Comparison of ENCODE assay signal across 17 cellular contexts in genomic region chr13:33879044-33879596, GRCh38.
DNase-seq lines count a peak whose midpoint lies in the region; ATAC-seq, FAIRE-seq and TF ChIP-seq lines count a peak whose summit lies in the region.
"Had no signal": no experiment of that assay in that cellular context is flagged by ENCODE, and none has a peak within 500 bp of the region (broad histone marks: within the 10 kb centered on the region; RNA-seq: fewer than 3 reads in every experiment).

No MANE protein-coding gene starts in this region.

- no peaks in the 10 kb centered on the region for H3K9me1 ChIP-seq in endothelial cell of umbilical vein (replicated peaks; ENCODE audit: control insufficient read depth, extremely low read depth, insufficient read depth, low read length)

- no peak overlapping the region for H3K27ac ChIP-seq in BLaER1 treated with 17β-estradiol and CSF1 and Interleukin-3, amounts not matched to agents 10 nM and 100 nM
- H3K27ac ChIP-seq in SK-N-SH (ENCODE audit: low read depth in 2 of 2, low read length in 1 of 2) = peak overlapping the region; percentile 35 to 92
- peak overlapping the region; percentile 41 for H3K27ac ChIP-seq in endothelial cell of umbilical vein (ENCODE audit: insufficient read depth, low read depth, low read length)

- H3K9ac ChIP-seq in BLaER1 treated with 17β-estradiol and CSF1 and Interleukin-3, amounts not matched to agents 10 nM and 100 nM = no peak overlapping the region; a peak in 1 of 22 replicates
- no peak overlapping the region for H3K9ac ChIP-seq in SK-N-SH
- peak overlapping the region; percentile 33 for H3K9ac ChIP-seq in endothelial cell of umbilical vein (replicated peaks; ENCODE audit: extremely low read depth, insufficient read depth, low read length)

- no TSS peak for BruUV-seq in endothelial cell of umbilical vein (replicated peaks; lab: Mats Ljungman, UMichigan)

- H3K4me3 ChIP-seq in BLaER1 treated with 17β-estradiol and CSF1 and Interleukin-3, amounts not matched to agents 10 nM and 100 nM = no peak overlapping the region
- H3K4me3 ChIP-seq in SK-N-SH (ENCODE audit: low read depth in 2 of 2, low read length in 1 of 2) (no peak overlapping the region), endothelial cell of umbilical vein (replicated peaks in 1 of 3; ENCODE audit: insufficient read depth in 1 of 3, low read depth in 1 of 3, low read length in 3 of 3) (peak overlapping the region in 1 of 3 experiments; percentile 27)
- H3K4me3 ChIP-seq: HAP-1 had no signal

- H3K36me3 ChIP-seq in BLaER1 treated with 17β-estradiol and CSF1 and Interleukin-3, amounts not matched to agents 10 nM and 100 nM = peaks cover 0 to 6% (median 0%) of the 10 kb centered on the region in 11 experiments; a peak in 3 of 22 replicates
- no peaks in the 10 kb centered on the region for H3K36me3 ChIP-seq in SK-N-SH (replicated peaks in 1 of 2; ENCODE audit: control insufficient read depth in 1 of 2, insufficient read depth in 2 of 2, low read length in 1 of 2)
- no peaks in the 10 kb centered on the region for H3K36me3 ChIP-seq in endothelial cell of umbilical vein (ENCODE audit: control insufficient read depth in 2 of 2, extremely low read depth in 1 of 2, insufficient read depth in 2 of 2, low read length in 2 of 2)
- H3K36me3 ChIP-seq: BE2C, HAP-1 had no signal

- H4K20me1 ChIP-seq in BLaER1 treated with 17β-estradiol and CSF1 and Interleukin-3, amounts not matched to agents 10 nM and 100 nM = no peaks in the 10 kb centered on the region
- no peaks in the 10 kb centered on the region for H4K20me1 ChIP-seq in SK-N-SH (ENCODE audit: insufficient read depth)
- H4K20me1 ChIP-seq in endothelial cell of umbilical vein (replicated peaks; ENCODE audit: control insufficient read depth, extremely low read depth, insufficient read depth, low read length) = no peaks in the 10 kb centered on the region

- H3K4me2 ChIP-seq in BLaER1 treated with 17β-estradiol and CSF1 and Interleukin-3, amounts not matched to agents 10 nM and 100 nM = peak overlapping the region in 8 of 11 experiments; percentile 26 to 50 (median 41); a peak in 12 of 22 replicates
- no peak overlapping the region for H3K4me2 ChIP-seq in SK-N-SH
- H3K4me2 ChIP-seq in endothelial cell of umbilical vein (ENCODE audit: insufficient read depth, low read length) = peak overlapping the region; percentile 81

- no peaks in the 10 kb centered on the region for H3K9me3 ChIP-seq in BLaER1 treated with 17β-estradiol and CSF1 and Interleukin-3, amounts not matched to agents 10 nM and 100 nM (replicated peaks in 1 of 11)
- H3K9me3 ChIP-seq in SK-N-SH (no peaks in the 10 kb centered on the region), endothelial cell of umbilical vein (replicated peaks; ENCODE audit: control insufficient read depth, insufficient read depth, low read length) (no peaks in the 10 kb centered on the region)
- H3K9me3 ChIP-seq: BE2C, HAP-1 had no signal

- no peak for TF ChIP-seq POLR2A in endothelial cell of umbilical vein (IDR thresholded peaks at IDR 0.05; ENCODE audit: low read depth, low read length)

- no peaks in the 10 kb centered on the region for H3K9me2 ChIP-seq in SK-N-SH

- no peak for ATAC-seq in HG03095 (IDR thresholded peaks at IDR 0.05; ENCODE audit: unreplicated experiment)

- FAIRE-seq in endothelial cell of umbilical vein (lab: Jason Lieb, UNC) = peak; percentile 92
- FAIRE-seq: G401.6, GM12891, GM19239, HTR-8/SVneo had no signal

- POLR2A ChIA-PET in SK-N-SH (lab: Yijun Ruan, JAX) = interaction anchor here (0.7 kb wide), 1 partner anchor 51 kb away, joined by 3 read pairs; no protein-coding TSS in a partner anchor
- POLR2A ChIA-PET in endothelial cell of umbilical vein (lab: Charles Lee) = no interaction called here

- peak; percentile 12 to 96; a peak in 3 of 4 replicates for TF ChIP-seq EP300 in SK-N-SH (IDR thresholded peaks at IDR 0.05; ENCODE audit: borderline replicate concordance in 1 of 2, low read depth in 1 of 2, low read length in 1 of 2)

- TF ChIP-seq CTCF in SK-N-SH (IDR thresholded peaks at IDR 0.05) (no peak), endothelial cell of umbilical vein (IDR thresholded peaks at IDR 0.05; ENCODE audit: extremely low read depth in 1 of 2, insufficient read depth in 1 of 2, low read depth in 1 of 2, low read length in 2 of 2) (no peak)

- WGBS in SK-N-SH (ENCODE audit: low lambda C conversion rate) = 4% methylated on average over 2 of the region's 2 CpGs

- DNase-seq in SK-N-SH (no peak), endothelial cell of umbilical vein (ENCODE audit: low read depth, low spot score) (peak; percentile 85), HuH-7.5 (ENCODE audit: low spot score) (no peak)
- no peak for DNase-seq in central memory CD4-positive, alpha-beta T cell
- no peak for DNase-seq in activated naive CD4-positive, alpha-beta T cell treated with Interleukin-2 at 50 U/mL for 16 hours
- DNase-seq: ACHN; BE2C; CD4-positive, alpha-beta memory T cell; DMS 273 treated with DMSO at 0.1 percent for 48 hours; KBM-7 had no signal

- peak; percentile 48 for TF ChIP-seq RAD21 in SK-N-SH (IDR thresholded peaks at IDR 0.05; ENCODE audit: low read length)

- H3K79me2 ChIP-seq in SK-N-SH (ENCODE audit: insufficient read depth) (no peaks in the 10 kb centered on the region), endothelial cell of umbilical vein (ENCODE audit: control insufficient read depth, insufficient read depth, low read length) (no peaks in the 10 kb centered on the region)

- H2AFZ ChIP-seq in SK-N-SH (ENCODE audit: low read depth) (no peak overlapping the region), endothelial cell of umbilical vein (ENCODE audit: low read depth, low read length) (no peak overlapping the region)

- peaks cover 11% of the 10 kb centered on the region for H3F3A ChIP-seq in SK-N-SH (replicated peaks; ENCODE audit: insufficient read depth)

- H3K27me3 ChIP-seq in BLaER1 treated with 17β-estradiol and CSF1 and Interleukin-3, amounts not matched to agents 10 nM and 100 nM = no peaks in the 10 kb centered on the region
- H3K27me3 ChIP-seq in SK-N-SH (ENCODE audit: insufficient read depth) = no peaks in the 10 kb centered on the region
- peaks cover 0 to 2% of the 10 kb centered on the region in 2 experiments for H3K27me3 ChIP-seq in endothelial cell of umbilical vein (ENCODE audit: control insufficient read depth in 2 of 2, insufficient read depth in 2 of 2, low read length in 2 of 2)
- H3K27me3 ChIP-seq: BE2C had no signal

- intact Hi-C loops in endothelial cell of umbilical vein (cut with micrococcal nuclease) = loop anchor here (1.0 to 5.0 kb wide), 6 partner anchors 53 to 1843 kb away; partner anchors contain the start of gene RFC3

- CTCF ChIA-PET in SK-N-SH (lab: Yijun Ruan, JAX) (interaction anchor here (1.2 to 1.9 kb wide), 4 partner anchors 34 to 198 kb away, joined by 3 to 7 read pairs (median 4); no protein-coding TSS in a partner anchor), endothelial cell of umbilical vein (lab: Charles Lee) (interaction anchor here (0.6 to 2.0 kb wide), 11 partner anchors 11 to 1285 kb away, joined by 3 to 15 read pairs (median 3); partner anchors contain the start of gene RFC3)

- H3K4me1 ChIP-seq in BLaER1 treated with 17β-estradiol and CSF1 and Interleukin-3, amounts not matched to agents 10 nM and 100 nM = peaks cover 0 to 15% (median 6%) of the 10 kb centered on the region in 10 experiments; a peak in 13 of 20 replicates
- H3K4me1 ChIP-seq in SK-N-SH (ENCODE audit: control insufficient read depth in 1 of 2, insufficient read depth in 2 of 2, low read depth in 1 of 2, low read length in 1 of 2) (peaks cover 3 to 15% of the 10 kb centered on the region in 2 experiments; a peak in 2 of 4 replicates), endothelial cell of umbilical vein (ENCODE audit: control insufficient read depth, extremely low read depth, insufficient read depth, low read length) (peaks cover 17% of the 10 kb centered on the region)

- dilution Hi-C loops in endothelial cell of umbilical vein (cut with MboI; ENCODE audit: extremely low pct_ligation_motif_present, low sequenced_read_pairs) = no loop called here

TF ChIP-seq in SK-N-SH, 30 proteins besides CTCF, POLR2A, EP300 and RAD21 (continues in another document):
- TF ChIP-seq RCOR1 (IDR thresholded peaks at IDR 0.05; ENCODE audit: low read length) = peak; percentile 34; the same call in 1 of the 2 replicates
- TF ChIP-seq MAX (IDR thresholded peaks at IDR 0.05; ENCODE audit: low read depth) = no peak
- TF ChIP-seq GATA2 (CRISPR knock-in tag; IDR thresholded peaks at IDR 0.05) = peak; percentile 73
- TF ChIP-seq MEF2A (IDR thresholded peaks at IDR 0.05; ENCODE audit: borderline replicate concordance, low read depth) = no peak
- TF ChIP-seq SMC3 (IDR thresholded peaks at IDR 0.05; ENCODE audit: low read depth, low read length) = no peak
- no peak for TF ChIP-seq RFX5 (IDR thresholded peaks at IDR 0.05; ENCODE audit: low read length)
- no peak for TF ChIP-seq YY1 (IDR thresholded peaks at IDR 0.05; ENCODE audit: low read depth)

TF ChIP-seq in endothelial cell of umbilical vein, 7 proteins besides CTCF, POLR2A, EP300 and RAD21:
- TF ChIP-seq FOS (IDR thresholded peaks at IDR 0.05; ENCODE audit: borderline replicate concordance, insufficient read depth, low read length) (peak; percentile 58), MAX (IDR thresholded peaks at IDR 0.05; ENCODE audit: insufficient read depth, insufficient read length) (no peak), MYC (IDR thresholded peaks at IDR 0.05; ENCODE audit: low read depth, low read length) (no peak), EZH2 (IDR thresholded peaks at IDR 0.05; ENCODE audit: borderline replicate concordance, low read depth, low read length, severe bottlenecking) (no peak), GATA2 (IDR thresholded peaks at IDR 0.05; ENCODE audit: insufficient read depth, insufficient read length, low read depth, low read length) (peak; percentile 95), JUN (IDR thresholded peaks at IDR 0.05; ENCODE audit: borderline replicate concordance, insufficient read depth, insufficient read length, low read depth) (peak; percentile 77), POLR2AphosphoS5 (IDR thresholded peaks at IDR 0.05; ENCODE audit: insufficient read depth, low read depth, low read length) (no peak)

Comparison
In these comparisons a context has a peak if more than half of its experiments do, and no peak if none do; other contexts are left out.
1. H3K27ac ChIP-seq: peak in SK-N-SH (2 of 2) and endothelial cell of umbilical vein (single experiment); none in BLaER1 treated with 17β-estradiol and CSF1 and Interleukin-3, amounts not matched to agents 10 nM and 100 nM (0 of 11).